Comparison of ENCODE assay signal across 8 cellular contexts in genomic region chr3:184135149-184135910, GRCh38. TPM values are rescaled to one million over a fixed set of nuclear protein-coding genes. Genes with fewer than 3 reads are reported as not detected.
DNase-seq lines count a peak whose midpoint lies in the region; ATAC-seq and TF ChIP-seq lines count a peak whose summit lies in the region.

Gene EIF2B5, plus strand, starts transcription at chr3:184135358. Its CDS starts 28 bp downstream, at chr3:184135386.

- peak within 1 kb of the TSS; percentile 81 to 95 (median 89) for H3K4me3 ChIP-seq in BLaER1 treated with 17β-estradiol and CSF1 and Interleukin-3, amounts not matched to agents 10 nM and 100 nM
- peak within 1 kb of the TSS; percentile 81 for H3K4me3 ChIP-seq in coronary artery

- no peaks in the 10 kb centered on the region for H3K9me3 ChIP-seq in BLaER1 treated with 17β-estradiol and CSF1 and Interleukin-3, amounts not matched to agents 10 nM and 100 nM (replicated peaks in 1 of 11)

- no peaks in the 10 kb centered on the region for H3K9me3 Mint-ChIP-seq in activated CD4-positive, alpha-beta T cell treated with anti-CD3 and anti-CD28 coated beads, Interleukin-2, amount 10 ng/mL, durations not matched to agents 24 days and 14 days

- peaks cover 20 to 30% (median 26%) of the 10 kb centered on the region in 10 experiments for H3K4me1 ChIP-seq in BLaER1 treated with 17β-estradiol and CSF1 and Interleukin-3, amounts not matched to agents 10 nM and 100 nM

- H3K27me3 Mint-ChIP-seq in activated CD4-positive, alpha-beta T cell treated with anti-CD3 and anti-CD28 coated beads, Interleukin-2, amount 10 ng/mL, durations not matched to agents 24 days and 14 days = peaks cover 5% of the 10 kb centered on the region

- peak within 1 kb of the TSS; percentile 92 to 99 (median 96) for H3K4me2 ChIP-seq in BLaER1 treated with 17β-estradiol and CSF1 and Interleukin-3, amounts not matched to agents 10 nM and 100 nM

- H3K9ac ChIP-seq in BLaER1 treated with 17β-estradiol and CSF1 and Interleukin-3, amounts not matched to agents 10 nM and 100 nM = peak within 1 kb of the TSS; percentile 85 to 97 (median 95)

- H3K27ac Mint-ChIP-seq in activated CD4-positive, alpha-beta T cell treated with anti-CD3 and anti-CD28 coated beads, Interleukin-2, amount 10 ng/mL, durations not matched to agents 24 days and 14 days = peak within 1 kb of the TSS; percentile 93

- TF ChIP-seq CTCF in coronary artery (IDR thresholded peaks at IDR 0.05) = no peak

- H3K4me1 Mint-ChIP-seq in activated CD4-positive, alpha-beta T cell treated with anti-CD3 and anti-CD28 coated beads, Interleukin-2, amount 10 ng/mL, durations not matched to agents 24 days and 14 days = peaks cover 32% of the 10 kb centered on the region

- peak within 1 kb of the TSS; percentile 97 for H3K4me3 Mint-ChIP-seq in activated CD4-positive, alpha-beta T cell treated with anti-CD3 and anti-CD28 coated beads, Interleukin-2, amount 10 ng/mL, durations not matched to agents 24 days and 14 days

- peaks cover 0 to 46% (median 35%) of the 10 kb centered on the region in 11 experiments; a peak in 20 of 22 replicates for H4K20me1 ChIP-seq in BLaER1 treated with 17β-estradiol and CSF1 and Interleukin-3, amounts not matched to agents 10 nM and 100 nM

- peaks cover 30 to 36% (median 33%) of the 10 kb centered on the region in 11 experiments for H3K36me3 ChIP-seq in BLaER1 treated with 17β-estradiol and CSF1 and Interleukin-3, amounts not matched to agents 10 nM and 100 nM

- intact Hi-C loops in activated CD4-positive, alpha-beta T cell treated with anti-CD3 and anti-CD28 coated beads, Interleukin-2, amount 10 ng/mL, durations not matched to agents 24 days and 14 days (cut with micrococcal nuclease) = loop anchor here (1.0 to 10.0 kb wide), 6 partner anchors 20 to 241 kb away; partner anchors contain the start of genes ABCC5, AP2M1, DVL3 and EEF1AKMT4

- peak; percentile 84 for ATAC-seq in HG03460 (IDR thresholded peaks at IDR 0.05; ENCODE audit: unreplicated experiment)

- DNase-seq in GM19240 (ENCODE audit: insufficient read length, low spot score) = peak; percentile 67
- DNase-seq in NCI-H526 (lab: John Stamatoyannopoulos, UW) = peak; percentile 92 to 96
- peak; percentile 96 for DNase-seq in activated CD4-positive, alpha-beta T cell treated with anti-CD3 and anti-CD28 coated beads, Interleukin-2, amount 10 ng/mL, durations not matched to agents 24 days and 14 days
- DNase-seq in coronary artery (ENCODE audit: low spot score) = peak; percentile 88
- DNase-seq in left kidney (ENCODE audit: low read depth, low spot score) = peak; percentile 98
- peak; percentile 78 to 81 for DNase-seq in stimulated activated CD4-positive, alpha-beta T cell treated with anti-CD3 and anti-CD28 coated beads, Interleukin-2, amount 100 ng/mL, for 48 hours

- no peaks in the 10 kb centered on the region for H3K27me3 ChIP-seq in BLaER1 treated with 17β-estradiol and CSF1 and Interleukin-3, amounts not matched to agents 10 nM and 100 nM

- H3K36me3 Mint-ChIP-seq in activated CD4-positive, alpha-beta T cell treated with anti-CD3 and anti-CD28 coated beads, Interleukin-2, amount 10 ng/mL, durations not matched to agents 24 days and 14 days (ENCODE audit: low read depth) = peaks cover 19% of the 10 kb centered on the region

- H3K27ac ChIP-seq in BLaER1 treated with 17β-estradiol and CSF1 and Interleukin-3, amounts not matched to agents 10 nM and 100 nM = peak within 1 kb of the TSS; percentile 69 to 96 (median 93)
- peak within 1 kb of the TSS; percentile 77 to 95 for H3K27ac ChIP-seq in coronary artery

RNA-seq across cellular contexts. Expression of gene EIF2B5, which starts in this region (rescaled TPM):
- 72.2 and 74.7 TPM in 2 replicates for total RNA-seq in activated CD4-positive, alpha-beta T cell treated with anti-CD3 and anti-CD28 coated beads, Interleukin-2, amount 10 ng/mL, durations not matched to agents 24 days and 14 days

Comparison
In these comparisons a context has a peak if more than half of its experiments do, and no peak if none do; other contexts are left out.
1. Peak in every context shown above with its lines: DNase-seq, ATAC-seq, H3K4me3 ChIP-seq and H3K27ac ChIP-seq.